1 cellular context compared by ENCODE assay signal in genomic region chrX:130906776-130907175, GRCh38.
TF ChIP-seq lines count a peak whose summit lies in the region.

No MANE protein-coding gene starts in this region.

TF ChIP-seq in HepG2, 621 proteins besides CTCF, POLR2A, EP300 and RAD21 (continued from another document):
- TF ChIP-seq ARID5B (CRISPR knock-in tag; IDR thresholded peaks at IDR 0.05) (0 out of 2 replicates have a peak, but pooled peaks have one; percentile 11), NCOR1 (IDR thresholded peaks at IDR 0.05; ENCODE audit: borderline replicate concordance, low read length) (peak; percentile 41; the same call in 1 of the 2 replicates), SKI (IDR thresholded peaks at IDR 0.05; ENCODE audit: partially characterized antibody) (peak; percentile 89), REL (CRISPR knock-in tag; conservative IDR thresholded peaks at IDR 0.05) (no peak), JUNB (CRISPR knock-in tag; IDR thresholded peaks at IDR 0.05; ENCODE audit: borderline replicate concordance) (no peak), ZNF224 (CRISPR knock-in tag; IDR thresholded peaks at IDR 0.05) (no peak), ZNF235 (CRISPR knock-in tag; IDR thresholded peaks at IDR 0.05; ENCODE audit: borderline replicate concordance) (no peak), RARA (CRISPR knock-in tag; IDR thresholded peaks at IDR 0.05) (peak; percentile 86), ZNF18 (CRISPR knock-in tag; IDR thresholded peaks at IDR 0.05; ENCODE audit: insufficient replicate concordance) (no peak), SOX6 (IDR thresholded peaks at IDR 0.05) (no peak), SOX6 (CRISPR knock-in tag; IDR thresholded peaks at IDR 0.05) (peak; percentile 69), SOX13 (IDR thresholded peaks at IDR 0.05) (no peak), SOX13 (CRISPR knock-in tag; conservative IDR thresholded peaks at IDR 0.05 in 1 of 2, IDR thresholded peaks at IDR 0.05 in 1 of 2) (peak in 1 of 2 experiments; percentile 65; a peak in 1 of 4 replicates), RXRB (CRISPR knock-in tag; IDR thresholded peaks at IDR 0.05; ENCODE audit: borderline replicate concordance) (peak; percentile 53)
